Comparison of ENCODE assay signal across 14 cellular contexts in the genomic region with DNA sequence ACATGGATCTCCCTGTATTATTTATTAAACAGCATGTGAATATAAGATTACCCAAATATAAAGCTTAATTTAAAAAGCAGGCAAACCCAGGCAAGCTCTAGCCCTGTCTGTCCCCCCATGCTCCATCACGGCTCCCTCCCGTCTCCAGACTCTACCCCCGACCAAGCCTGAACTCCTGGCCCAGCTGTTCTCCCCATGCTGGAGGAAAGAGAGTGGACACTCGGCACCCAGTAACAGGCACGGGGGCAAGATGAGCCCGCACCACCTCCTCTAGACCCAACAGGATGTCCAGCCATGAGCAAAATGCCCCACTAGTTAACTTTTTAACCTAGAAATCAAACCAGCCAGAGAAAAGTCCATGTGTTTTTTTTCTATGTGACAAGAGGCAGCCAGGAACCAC.
"Had no signal": no experiment of that assay in that cellular context is flagged by ENCODE, and none has a peak within 500 bp of the region (broad histone marks: within the 10 kb centered on the region; RNA-seq: fewer than 3 reads in every experiment).

No MANE protein-coding gene starts in this region.

- H3K4me3 ChIP-seq: cardiac muscle cell, colonic mucosa, neural progenitor cell, pancreas, smooth muscle cell had no signal

- DNase-seq: activated B cell treated with CpG ODN at 0.5 μM for 24 hours; activated CD4-positive, alpha-beta T cell treated with anti-CD3 and anti-CD28 coated beads, Interleukin-2, amount 10 ng/mL, durations not matched to agents 24 days and 14 days; activated gamma-delta T cell treated with Interleukin-2 at 50 U/mL for 16 hours; activated T-cell treated with anti-CD3 and anti-CD28 coated beads, Interleukin-2, amount 50 U/mL, for 1 hour; colonic mucosa; foreskin melanocyte; SK-N-SH; stimulated activated CD4-positive, alpha-beta T cell treated with anti-CD3 and anti-CD28 coated beads, Interleukin-1b, Interleukin-23, amount 100 ng/mL, for 48 hours; stimulated activated naive CD4-positive, alpha-beta T cell had no signal

- H3K27ac Mint-ChIP-seq: activated B cell treated with CpG ODN at 0.5 μM for 24 hours; activated CD4-positive, alpha-beta T cell treated with anti-CD3 and anti-CD28 coated beads, Interleukin-2, amount 10 ng/mL, durations not matched to agents 24 days and 14 days; neural progenitor cell; T-helper 1 cell treated with Interleukin-12 subunit alpha and Interleukin-12 subunit beta and Interleukin-4 antibody, amounts not matched to agents 30 μg/mL and 1 μg/mL, for 36 hours had no signal

- H3K4me3 Mint-ChIP-seq: activated B cell treated with CpG ODN at 0.5 μM for 24 hours; activated CD4-positive, alpha-beta T cell treated with anti-CD3 and anti-CD28 coated beads, Interleukin-2, amount 10 ng/mL, durations not matched to agents 24 days and 14 days; neural progenitor cell; T-helper 1 cell treated with Interleukin-12 subunit alpha and Interleukin-12 subunit beta and Interleukin-4 antibody, amounts not matched to agents 30 μg/mL and 1 μg/mL, for 36 hours had no signal

- H3K27me3 Mint-ChIP-seq: activated B cell treated with CpG ODN at 0.5 μM for 24 hours; activated CD4-positive, alpha-beta T cell treated with anti-CD3 and anti-CD28 coated beads, Interleukin-2, amount 10 ng/mL, durations not matched to agents 24 days and 14 days had no signal

- H3K9me3 ChIP-seq: colonic mucosa, pancreas had no signal

- H3K4me1 Mint-ChIP-seq: neural progenitor cell had no signal

- H3K4me1 ChIP-seq: neural progenitor cell had no signal

- H3K27me3 ChIP-seq: cardiac muscle cell, colonic mucosa, neural progenitor cell, pancreas had no signal

- H3K36me3 ChIP-seq: cardiac muscle cell, colonic mucosa, pancreas had no signal

- ATAC-seq: pancreas had no signal

- H3K27ac ChIP-seq: cardiac muscle cell, colonic mucosa, neural progenitor cell, pancreas had no signal
